In the genomic region with DNA sequence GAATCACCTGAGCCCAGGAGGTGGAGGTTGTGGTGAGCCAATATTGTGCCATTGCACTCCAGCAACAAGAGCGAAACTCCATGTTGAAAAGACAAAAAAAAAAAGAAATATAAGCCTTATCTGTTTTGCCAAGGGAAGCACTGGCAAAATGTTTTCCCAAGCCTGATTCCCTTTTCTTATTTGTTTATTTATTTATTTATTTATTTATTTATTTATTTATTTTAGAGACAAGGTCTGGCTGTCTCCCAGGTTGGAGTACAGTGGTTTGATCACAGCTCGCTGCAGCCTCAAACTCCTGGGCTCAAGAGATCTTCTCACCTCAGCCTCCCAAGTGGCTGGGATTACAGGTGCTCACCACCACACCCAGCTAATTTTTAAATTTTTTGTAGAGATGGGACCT, we compare ENCODE assay signal across 32 cellular contexts. TPM values are rescaled to one million over a fixed set of nuclear protein-coding genes. Genes with fewer than 3 reads are reported as not detected.
"Had no signal": no experiment of that assay in that cellular context is flagged by ENCODE, and none has a peak within 500 bp of the region (broad histone marks: within the 10 kb centered on the region; RNA-seq: fewer than 3 reads in every experiment).

No MANE protein-coding gene starts in this region.

- DNase-seq: activated CD4-positive, alpha-beta memory T cell treated with anti-CD3 and anti-CD28 coated beads, Interleukin-2, amount 10 ng/mL, durations not matched to agents 7 days and 5 days; activated CD4-positive, alpha-beta T cell treated with anti-CD3 and anti-CD28 coated beads for 1 hour; activated CD4-positive, alpha-beta T cell treated with anti-CD3 and anti-CD28 coated beads for 36 hours; activated CD4-positive, alpha-beta T cell treated with anti-CD3 and anti-CD28 coated beads for 48 hours; activated CD4-positive, alpha-beta T cell treated with anti-CD3 and anti-CD28 coated beads, Interleukin-2, amount 10 ng/mL, durations not matched to agents 7 days and 5 days; activated CD4-positive, alpha-beta T cell treated with anti-CD3 and anti-CD28 coated beads, Interleukin-2, amount 50 U/mL, for 48 hours; activated CD4-positive, CD25-positive, alpha-beta regulatory T cell; activated CD8-positive, alpha-beta memory T cell treated with anti-CD3 and anti-CD28 coated beads for 24 hours; activated CD8-positive, alpha-beta memory T cell treated with anti-CD3 and anti-CD28 coated beads, Interleukin-2, amount 10 ng/mL, durations not matched to agents 7 days and 5 days; activated CD8-positive, alpha-beta memory T cell treated with anti-CD3 and anti-CD28 coated beads, Interleukin-2, amount 50 U/mL, for 48 hours; activated CD8-positive, alpha-beta T cell treated with anti-CD3 and anti-CD28 coated beads, Interleukin-2, amount 10 ng/mL, durations not matched to agents 7 days and 5 days; activated effector memory CD4-positive, alpha-beta T cell treated with Interleukin-2 at 50 U/mL for 16 hours; activated gamma-delta T cell; activated naive CD4-positive, alpha-beta T cell treated with anti-CD3 and anti-CD28 coated beads, Interleukin-2, amount 50 U/mL, for 16 hours; activated naive CD4-positive, alpha-beta T cell treated with Interleukin-2 at 50 U/mL for 16 hours; activated naive CD8-positive, alpha-beta T cell treated with anti-CD3 and anti-CD28 coated beads for 36 hours; activated T-cell treated with anti-CD3 and anti-CD28 coated beads, Interleukin-2, amount 50 U/mL, for 24 hours; activated T-cell treated with anti-CD3 and anti-CD28 coated beads, Interleukin-2, amount 50 U/mL, for 48 hours; adrenal gland; amniotic stem cell; aorta; body of pancreas; brain microvascular endothelial cell; central memory CD4-positive, alpha-beta T cell; T-helper 1 cell; T-helper 2 cell; T-helper 9 cell; WERI-Rb-1 had no signal

- H3K9me3 ChIP-seq: body of pancreas had no signal

- H3K4me1 ChIP-seq: adrenal gland, body of pancreas, breast epithelium had no signal

- H3K36me3 ChIP-seq: adrenal gland, brain microvascular endothelial cell, breast epithelium, WERI-Rb-1 had no signal

- H3K27ac ChIP-seq: adrenal gland, body of pancreas, brain microvascular endothelial cell, breast epithelium, WERI-Rb-1 had no signal

- H3K4me3 ChIP-seq: adrenal gland, body of pancreas, breast epithelium had no signal

RNA-seq across cellular contexts. Expression of a gene that starts 44.2 kb away (rescaled TPM):
- total RNA-seq: activated CD4-positive, alpha-beta memory T cell treated with anti-CD3 and anti-CD28 coated beads, Interleukin-2, amount 10 ng/mL, durations not matched to agents 7 days and 5 days; activated CD4-positive, alpha-beta T cell treated with anti-CD3 and anti-CD28 coated beads for 36 hours; activated CD8-positive, alpha-beta memory T cell treated with anti-CD3 and anti-CD28 coated beads, Interleukin-2, amount 10 ng/mL, durations not matched to agents 7 days and 5 days; activated naive CD4-positive, alpha-beta T cell treated with anti-CD3 and anti-CD28 coated beads, Interleukin-2, amount 50 U/mL, for 72 hours; activated T-helper 2 cell treated with anti-CD3 and anti-CD28 coated beads, Interferon-gamma antibody, Interleukin-2, Interleukin-4, amounts not matched to agents 10 μg/mL and 5 μg/mL and 100 μg/mL, durations not matched to agents 14 hours and 24 hours and 36 hours; aorta; body of pancreas; cardiac septum had no signal
